Comparison of ENCODE assay signal across 8 cellular contexts in the genomic region with DNA sequence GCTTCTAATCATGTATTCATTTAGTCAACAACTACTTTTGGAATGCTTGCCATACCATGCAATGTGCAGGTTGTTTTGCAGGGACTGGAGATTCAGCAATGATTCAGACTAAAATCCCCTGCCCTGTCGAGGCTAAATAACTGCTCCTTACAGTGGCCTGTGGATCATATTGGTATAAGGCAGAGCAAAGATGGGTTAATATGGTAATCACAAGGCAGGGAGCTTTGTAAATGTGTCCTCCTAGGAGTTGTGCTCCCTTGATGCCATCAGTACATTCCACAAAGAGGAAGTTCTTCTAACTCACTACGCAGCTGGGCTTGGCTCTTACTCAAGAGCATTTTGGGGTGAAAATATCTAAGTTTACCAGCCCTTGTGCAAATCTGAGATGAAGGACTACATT. TPM values are rescaled to one million over a fixed set of nuclear protein-coding genes. Genes with fewer than 3 reads are reported as not detected.
A peak's percentile ranks its signal among the peaks of the same experiment; 100 is the strongest.
DNase-seq lines count a peak whose midpoint lies in the region; ATAC-seq and TF ChIP-seq lines count a peak whose summit lies in the region.

No MANE protein-coding gene starts in this region.

- no peaks in the 10 kb centered on the region for H3K9me3 ChIP-seq in testis

- H3K4me3 Mint-ChIP-seq in activated T-cell treated with anti-CD3 and anti-CD28 coated beads, Interleukin-2, amount 50 U/mL, for 24 hours, result peak overlapping the region; percentile 82

- peak overlapping the region; percentile 88 for H3K27ac ChIP-seq in layer of hippocampus (ENCODE audit: low read depth, low read length)
- H3K27ac ChIP-seq in testis, result peak overlapping the region; percentile 71 to 83

- H3K36me3 Mint-ChIP-seq in activated T-cell treated with anti-CD3 and anti-CD28 coated beads, Interleukin-2, amount 50 U/mL, for 24 hours (ENCODE audit: low read depth), result peaks cover 16% of the 10 kb centered on the region

- H3K4me3 ChIP-seq in astrocyte of the spinal cord (ENCODE audit: low read depth, low read length), result peak overlapping the region; percentile 50
- peak overlapping the region; percentile 49 to 59 for H3K4me3 ChIP-seq in testis

- no peak for TF ChIP-seq POLR2A in testis (IDR thresholded peaks at IDR 0.05)

- no peak for DNase-seq in activated T-cell treated with anti-CD3 and anti-CD28 coated beads, Interleukin-2, amount 50 U/mL, for 24 hours
- DNase-seq in activated T-cell treated with anti-CD3 and anti-CD28 coated beads, Interleukin-2, amount 50 U/mL, for 48 hours, result no peak
- DNase-seq in M059J (ENCODE audit: low read depth) (peak; percentile 48), astrocyte of the spinal cord (ENCODE audit: low read depth, low spot score) (peak; percentile 40), testis (peak; percentile 38), NCI-H69 (lab: John Stamatoyannopoulos, UW) (no peak)

- H3K27ac Mint-ChIP-seq in activated T-cell treated with anti-CD3 and anti-CD28 coated beads, Interleukin-2, amount 50 U/mL, for 24 hours, result peak overlapping the region; percentile 88

- no peak for TF ChIP-seq CTCF in astrocyte of the spinal cord (IDR thresholded peaks at IDR 0.05; ENCODE audit: low read depth, low read length)
- TF ChIP-seq CTCF in testis (IDR thresholded peaks at IDR 0.05), result no peak

- no peak for ATAC-seq in HG02588 (IDR thresholded peaks at IDR 0.05; ENCODE audit: unreplicated experiment)

- 11 to 36% methylated on average over 2 of the region's 2 CpGs for WGBS in testis, 2 donors

- no peaks in the 10 kb centered on the region for H3K27me3 Mint-ChIP-seq in activated T-cell treated with anti-CD3 and anti-CD28 coated beads, Interleukin-2, amount 50 U/mL, for 24 hours

- in situ Hi-C loops in astrocyte of the spinal cord (cut with HindIII; ENCODE audit: low sequenced_read_pairs), result no loop called here

- intact Hi-C loops in testis (cut with DNase I; ENCODE audit: low total_unique reads), result no loop called here

- peaks cover 3% of the 10 kb centered on the region for H3K9me3 Mint-ChIP-seq in activated T-cell treated with anti-CD3 and anti-CD28 coated beads, Interleukin-2, amount 50 U/mL, for 24 hours

- peaks cover 5% of the 10 kb centered on the region for H3K4me1 ChIP-seq in testis

- no peaks in the 10 kb centered on the region for H3K36me3 ChIP-seq in testis (ENCODE audit: low read depth, missing control alignments)

- H3K27me3 ChIP-seq in layer of hippocampus (ENCODE audit: control insufficient read depth, insufficient read depth, low read length), result no peaks in the 10 kb centered on the region
- H3K27me3 ChIP-seq in testis, result no peaks in the 10 kb centered on the region

- peaks cover 37% of the 10 kb centered on the region for H3K4me1 Mint-ChIP-seq in activated T-cell treated with anti-CD3 and anti-CD28 coated beads, Interleukin-2, amount 50 U/mL, for 24 hours (ENCODE audit: low read depth)

RNA-seq across cellular contexts. Expression of a gene that starts 0.6 kb away (rescaled TPM):
- 42.5 and 58.0 TPM in 2 replicates for total RNA-seq in M059J (2014; rRNA removed; shearing (Covaris generic))
- total RNA-seq in testis, result 1 to 10 TPM; 1.3 to 1.6 TPM
- 4.3 TPM for polyA plus RNA-seq in testis (ENCODE audit: insufficient read depth, low read depth, low replicate concordance)

RNA-seq across cellular contexts. Expression of a gene that starts 26.6 kb away (rescaled TPM):
- 303 and 380 TPM in 2 replicates for total RNA-seq in M059J (2014; rRNA removed; shearing (Covaris generic))
- total RNA-seq in testis, result 1 to 10 TPM; 5.4 to 6.9 TPM
- 10.6 TPM for polyA plus RNA-seq in testis (ENCODE audit: insufficient read depth, low read depth, low replicate concordance)

RNA-seq across cellular contexts. Expression of a gene that starts 49.7 kb away (rescaled TPM):
- total RNA-seq in M059J (2014; rRNA removed; shearing (Covaris generic)), result 120 and 149 TPM in 2 replicates
- total RNA-seq in testis, result 10 to 100 TPM; 13.3 to 13.9 TPM
- polyA plus RNA-seq in testis (ENCODE audit: insufficient read depth, low read depth, low replicate concordance), result 32.3 TPM

Comparison
In these comparisons a context has a peak if more than half of its experiments do, and no peak if none do; other contexts are left out.
1. DNase-seq: peak in M059J (single experiment), astrocyte of the spinal cord (single experiment) and testis (single experiment); none in activated T-cell treated with anti-CD3 and anti-CD28 coated beads, Interleukin-2, amount 50 U/mL, for 24 hours (single experiment), activated T-cell treated with anti-CD3 and anti-CD28 coated beads, Interleukin-2, amount 50 U/mL, for 48 hours (0 of 2) and NCI-H69 (single experiment).
2. RNA of a gene that starts 0.6 kb away (total RNA-seq): 42.5 to 58.0 TPM in M059J; 1.3 to 1.6 TPM in testis; every median in the first group is over 10 times any median in the second.
3. RNA of a gene that starts 26.6 kb away (total RNA-seq): 303 to 380 TPM in M059J; 5.4 to 6.9 TPM in testis; every median in the first group is over 10 times any median in the second.